Comparison of ENCODE assay signal across 32 cellular contexts in genomic region chr15:50736823-50737222, GRCh38.
"Had no signal": no experiment of that assay in that cellular context is flagged by ENCODE, and none has a peak within 500 bp of the region (broad histone marks: within the 10 kb centered on the region; RNA-seq: fewer than 3 reads in every experiment).

No MANE protein-coding gene starts in this region.

- H3K36me3 ChIP-seq: breast epithelium had no signal

- ATAC-seq: activated CD8-positive, alpha-beta T cell treated with anti-CD3 and anti-CD28 coated beads for 36 hours; activated naive CD4-positive, alpha-beta T cell treated with anti-CD3 and anti-CD28 coated beads, Interleukin-2, amount 50 U/mL, for 72 hours; body of pancreas; effector memory CD8-positive, alpha-beta T cell; WTC11 had no signal

- H3K27me3 ChIP-seq: body of pancreas, breast epithelium, cardiac muscle cell had no signal

- H3K27ac Mint-ChIP-seq: activated CD8-positive, alpha-beta T cell treated with anti-CD3 and anti-CD28 coated beads for 36 hours; activated naive CD4-positive, alpha-beta T cell treated with anti-CD3 and anti-CD28 coated beads, Interleukin-2, amount 10 ng/mL, durations not matched to agents 7 days and 5 days; activated naive CD8-positive, alpha-beta T cell treated with anti-CD3 and anti-CD28 coated beads, Interleukin-2, amount 10 ng/mL, durations not matched to agents 7 days and 5 days; WTC11 had no signal

- H3K4me3 Mint-ChIP-seq: activated CD8-positive, alpha-beta T cell treated with anti-CD3 and anti-CD28 coated beads for 36 hours; activated naive CD4-positive, alpha-beta T cell treated with anti-CD3 and anti-CD28 coated beads, Interleukin-2, amount 10 ng/mL, durations not matched to agents 7 days and 5 days; activated naive CD8-positive, alpha-beta T cell treated with anti-CD3 and anti-CD28 coated beads, Interleukin-2, amount 10 ng/mL, durations not matched to agents 7 days and 5 days; effector memory CD8-positive, alpha-beta T cell; WTC11 had no signal

- H3K4me3 ChIP-seq: body of pancreas, breast epithelium, cardiac muscle cell had no signal

- H3K4me1 ChIP-seq: body of pancreas, breast epithelium had no signal

- DNase-seq: activated CD4-positive, alpha-beta T cell treated with anti-CD3 and anti-CD28 coated beads for 1 hour; activated CD4-positive, alpha-beta T cell treated with anti-CD3 and anti-CD28 coated beads for 4 hours; activated CD4-positive, alpha-beta T cell treated with anti-CD3 and anti-CD28 coated beads, Interleukin-2, amount 50 U/mL, for 1 hour; activated CD4-positive, alpha-beta T cell treated with anti-CD3 and anti-CD28 coated beads, Interleukin-2, amount 50 U/mL, for 48 hours; activated CD8-positive, alpha-beta memory T cell treated with anti-CD3 and anti-CD28 coated beads for 24 hours; activated CD8-positive, alpha-beta T cell treated with anti-CD3 and anti-CD28 coated beads for 36 hours; activated gamma-delta T cell; activated naive CD4-positive, alpha-beta T cell; activated naive CD4-positive, alpha-beta T cell treated with anti-CD3 and anti-CD28 coated beads, Interleukin-2, amount 10 ng/mL, durations not matched to agents 7 days and 5 days; activated naive CD8-positive, alpha-beta T cell treated with anti-CD3 and anti-CD28 coated beads, Interleukin-2, amount 10 ng/mL, durations not matched to agents 7 days and 5 days; activated T-cell treated with anti-CD3 and anti-CD28 coated beads, Interleukin-2, amount 50 U/mL, for 48 hours; amygdala; aorta; body of pancreas; central memory CD4-positive, alpha-beta T cell; cerebellar nuclear complex; cortex of kidney; dermis blood vessel endothelial cell; effector CD4-positive, alpha-beta T cell; effector memory CD8-positive, alpha-beta T cell; foreskin fibroblast; head of caudate nucleus; T-helper 2 cell had no signal

- H3K9me3 ChIP-seq: body of pancreas, breast epithelium had no signal

- H3K9me3 Mint-ChIP-seq: activated CD8-positive, alpha-beta T cell treated with anti-CD3 and anti-CD28 coated beads for 36 hours; activated naive CD4-positive, alpha-beta T cell treated with anti-CD3 and anti-CD28 coated beads, Interleukin-2, amount 10 ng/mL, durations not matched to agents 7 days and 5 days; activated naive CD4-positive, alpha-beta T cell treated with anti-CD3 and anti-CD28 coated beads, Interleukin-2, amount 50 U/mL, for 72 hours; activated naive CD8-positive, alpha-beta T cell treated with anti-CD3 and anti-CD28 coated beads, Interleukin-2, amount 10 ng/mL, durations not matched to agents 7 days and 5 days; WTC11 had no signal

- H3K4me1 Mint-ChIP-seq: activated naive CD4-positive, alpha-beta T cell treated with anti-CD3 and anti-CD28 coated beads, Interleukin-2, amount 10 ng/mL, durations not matched to agents 7 days and 5 days; activated naive CD8-positive, alpha-beta T cell treated with anti-CD3 and anti-CD28 coated beads, Interleukin-2, amount 10 ng/mL, durations not matched to agents 7 days and 5 days; WTC11 had no signal

- FAIRE-seq: colon, endometrium, endothelial cell of umbilical vein, frontal cortex had no signal

- H3K27ac ChIP-seq: body of pancreas, breast epithelium, cardiac muscle cell, epithelial cell of prostate had no signal

- H3K27me3 Mint-ChIP-seq: activated CD8-positive, alpha-beta T cell treated with anti-CD3 and anti-CD28 coated beads for 36 hours; activated naive CD4-positive, alpha-beta T cell treated with anti-CD3 and anti-CD28 coated beads, Interleukin-2, amount 10 ng/mL, durations not matched to agents 7 days and 5 days; activated naive CD8-positive, alpha-beta T cell treated with anti-CD3 and anti-CD28 coated beads, Interleukin-2, amount 10 ng/mL, durations not matched to agents 7 days and 5 days; effector memory CD8-positive, alpha-beta T cell had no signal
